ENCODE assay signal across 17 cellular contexts in the genomic region with DNA sequence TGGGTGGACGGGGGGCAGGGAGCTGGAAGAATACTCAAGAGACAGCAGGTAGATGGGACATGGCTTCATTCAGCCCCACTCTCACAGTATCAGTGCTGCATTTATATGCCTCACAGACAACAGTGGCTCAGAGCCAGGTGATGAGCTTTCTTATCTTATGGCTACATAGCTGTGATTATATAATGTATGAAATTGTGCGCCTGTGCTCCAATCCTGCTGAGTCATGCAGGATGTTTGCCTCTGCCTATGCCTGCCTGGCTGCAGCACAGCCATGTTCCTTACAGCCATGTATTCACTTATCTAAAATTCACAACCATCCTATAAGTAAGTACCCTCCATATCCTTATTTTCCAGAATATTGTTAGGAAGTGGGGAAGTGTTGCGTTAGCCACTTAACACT. TPM values are rescaled to one million over a fixed set of nuclear protein-coding genes. Genes with fewer than 3 reads are reported as not detected.
DNase-seq lines count a peak whose midpoint lies in the region; ATAC-seq and TF ChIP-seq lines count a peak whose summit lies in the region.
"Had no signal": no experiment of that assay in that cellular context is flagged by ENCODE, and none has a peak within 500 bp of the region (broad histone marks: within the 10 kb centered on the region; RNA-seq: fewer than 3 reads in every experiment).

No MANE protein-coding gene starts in this region.

- H3K9me3 Mint-ChIP-seq in stimulated activated naive CD8-positive, alpha-beta T cell treated with anti-CD3 and anti-CD28 coated beads, Interleukin-15, amount 100 ng/mL, for 72 hours, result peaks cover 10 to 20% of the 10 kb centered on the region in 2 donors

- TF ChIP-seq POLR2A in erythroblast (IDR thresholded peaks at IDR 0.05; ENCODE audit: low read length), result no peak

- H3K4me1 Mint-ChIP-seq in stimulated activated naive CD8-positive, alpha-beta T cell treated with anti-CD3 and anti-CD28 coated beads, Interleukin-15, amount 100 ng/mL, for 72 hours, result no peaks in the 10 kb centered on the region
- H3K4me1 Mint-ChIP-seq: activated naive CD8-positive, alpha-beta T cell treated with anti-CD3 and anti-CD28 coated beads, Interleukin-2, amount 50 U/mL, for 24 hours had no signal

- in situ Hi-C loops in Caki2 (cut with HindIII; ENCODE audit: low pct_unique_long_range_greater_than_20kb, low sequenced_read_pairs), result no loop called here

- no peaks in the 10 kb centered on the region for H3K27me3 Mint-ChIP-seq in stimulated activated naive CD8-positive, alpha-beta T cell treated with anti-CD3 and anti-CD28 coated beads, Interleukin-15, amount 100 ng/mL, for 72 hours
- H3K27me3 Mint-ChIP-seq: activated naive CD8-positive, alpha-beta T cell treated with anti-CD3 and anti-CD28 coated beads, Interleukin-2, amount 50 U/mL, for 24 hours had no signal

- DNase-seq in DMS 273 (lab: John Stamatoyannopoulos, UW; ENCODE audit: unreplicated experiment) (peak; percentile 37), DMS 273 treated with DMSO at 0.1 percent for 48 hours (lab: John Stamatoyannopoulos, UW) (no peak), Caki2 (ENCODE audit: low read depth) (peak; percentile 15), NCI-H69 (lab: John Stamatoyannopoulos, UW) (peak; percentile 12), erythroblast (lab: John Stamatoyannopoulos, UW) (peak; percentile 38 to 50), omental fat pad (ENCODE audit: low spot score) (no peak), NCI-H526 treated with DMSO at 0.1 percent for 48 hours (lab: John Stamatoyannopoulos, UW) (no peak)
- no peak for DNase-seq in stimulated activated naive CD8-positive, alpha-beta T cell treated with anti-CD3 and anti-CD28 coated beads, Interleukin-15, amount 100 ng/mL, for 72 hours
- DNase-seq: activated naive CD8-positive, alpha-beta T cell treated with anti-CD3 and anti-CD28 coated beads, Interleukin-2, amount 50 U/mL, for 24 hours; dorsolateral prefrontal cortex; left ventricle myocardium inferior; NCI-H1048; SIG-M5; T-helper 1 cell; testis had no signal

- no peak for TF ChIP-seq CTCF in omental fat pad (IDR thresholded peaks at IDR 0.05)

- H3K27ac Mint-ChIP-seq in stimulated activated naive CD8-positive, alpha-beta T cell treated with anti-CD3 and anti-CD28 coated beads, Interleukin-15, amount 100 ng/mL, for 72 hours, result no peak overlapping the region
- H3K27ac Mint-ChIP-seq: activated naive CD8-positive, alpha-beta T cell treated with anti-CD3 and anti-CD28 coated beads, Interleukin-2, amount 50 U/mL, for 24 hours; activated T-helper 1 cell treated with anti-CD3 and anti-CD28 coated beads, Interleukin-12 subunit alpha, Interleukin-12 subunit beta, Interleukin-2, Interleukin-4 antibody, amounts not matched to agents 30 ng/mL and 10 ng/mL and 1 ng/mL, durations not matched to agents 14 hours and 24 hours and 36 hours had no signal

- no peak for ATAC-seq in omental fat pad (ENCODE audit: low FRiP score)
- ATAC-seq in stimulated activated naive CD8-positive, alpha-beta T cell treated with anti-CD3 and anti-CD28 coated beads, Interleukin-15, amount 100 ng/mL, for 72 hours, result no peak
- ATAC-seq: activated naive CD8-positive, alpha-beta T cell treated with anti-CD3 and anti-CD28 coated beads, Interleukin-2, amount 50 U/mL, for 24 hours; mucosa of descending colon had no signal

- no peak overlapping the region for H3K4me3 Mint-ChIP-seq in stimulated activated naive CD8-positive, alpha-beta T cell treated with anti-CD3 and anti-CD28 coated beads, Interleukin-15, amount 100 ng/mL, for 72 hours
- H3K4me3 Mint-ChIP-seq: activated naive CD8-positive, alpha-beta T cell treated with anti-CD3 and anti-CD28 coated beads, Interleukin-2, amount 50 U/mL, for 24 hours; activated T-helper 1 cell treated with anti-CD3 and anti-CD28 coated beads, Interleukin-12 subunit alpha, Interleukin-12 subunit beta, Interleukin-2, Interleukin-4 antibody, amounts not matched to agents 30 ng/mL and 10 ng/mL and 1 ng/mL, durations not matched to agents 14 hours and 24 hours and 36 hours had no signal

RNA-seq across cellular contexts. Expression of gene RNF103, which starts 37.7 kb away (rescaled TPM):
- total RNA-seq in Caki2 (2014; rRNA removed; shearing (Covaris generic); ENCODE audit: low replicate concordance), result 16.7 and 20.6 TPM in 2 replicates
- 10 to 100 TPM; 22.7 to 41.0 (median 28.2) TPM for total RNA-seq in omental fat pad

RNA-seq across cellular contexts. Expression of gene RMND5A, which starts 58.8 kb away (rescaled TPM):
- total RNA-seq in Caki2 (2014; rRNA removed; shearing (Covaris generic); ENCODE audit: low replicate concordance), result 36.9 and 61.4 TPM in 2 replicates
- total RNA-seq in omental fat pad, result 10 to 100 TPM; 30.6 to 55.6 (median 46.3) TPM

Comparison
In these comparisons a context has a peak if more than half of its experiments do, and no peak if none do; other contexts are left out.
1. DNase-seq: peak in DMS 273 (single experiment), Caki2 (single experiment), NCI-H69 (single experiment) and erythroblast (2 of 2); none in DMS 273 treated with DMSO at 0.1 percent for 48 hours (single experiment), omental fat pad (single experiment), NCI-H526 treated with DMSO at 0.1 percent for 48 hours (single experiment) and stimulated activated naive CD8-positive, alpha-beta T cell treated with anti-CD3 and anti-CD28 coated beads, Interleukin-15, amount 100 ng/mL, for 72 hours (0 of 2).